Comparison of ENCODE assay signal across 33 cellular contexts in genomic region chr10:90162464-90162863, GRCh38.
DNase-seq lines count a peak whose midpoint lies in the region; ATAC-seq, FAIRE-seq and TF ChIP-seq lines count a peak whose summit lies in the region.
"Had no signal": no experiment of that assay in that cellular context is flagged by ENCODE, and none has a peak within 500 bp of the region (broad histone marks: within the 10 kb centered on the region; RNA-seq: fewer than 3 reads in every experiment).

No MANE protein-coding gene starts in this region.

- H3K36me3 ChIP-seq in smooth muscle cell (ENCODE audit: low read depth) (no peaks in the 10 kb centered on the region), kidney (ENCODE audit: control insufficient read depth in 1 of 2, insufficient read depth in 2 of 2, low read length in 2 of 2) (no peaks in the 10 kb centered on the region)
- H3K36me3 ChIP-seq: HAP-1, heart left ventricle, sigmoid colon, upper lobe of right lung had no signal

- TF ChIP-seq CTCF in HFF-Myc (IDR thresholded peaks at IDR 0.05; ENCODE audit: low read depth, low read length, missing control alignments) (no peak), fibroblast of pulmonary artery (IDR thresholded peaks at IDR 0.05; ENCODE audit: low read length, missing control alignments) (no peak), smooth muscle cell (IDR thresholded peaks at IDR 0.05; ENCODE audit: borderline replicate concordance, insufficient read depth, poor library complexity, severe bottlenecking) (no peak), kidney (IDR thresholded peaks at IDR 0.05; ENCODE audit: borderline replicate concordance, extremely low read depth, insufficient read depth) (no peak), glutamatergic neuron (IDR thresholded peaks at IDR 0.05; ENCODE audit: partially characterized antibody, unreplicated experiment) (no peak)

- no peak overlapping the region for H3K27ac Mint-ChIP-seq in glutamatergic neuron (ENCODE audit: unreplicated experiment)
- H3K27ac Mint-ChIP-seq: activated B cell treated with CpG ODN at 0.5 μM for 24 hours; activated naive CD8-positive, alpha-beta T cell treated with anti-CD3 and anti-CD28 coated beads for 36 hours; activated T-cell treated with anti-CD3 and anti-CD28 coated beads, Interleukin-2, amount 50 U/mL, for 24 hours; mesothelial cell of epicardium had no signal

- H3K27ac ChIP-seq in smooth muscle cell (ENCODE audit: low read depth) (no peak overlapping the region), kidney (ENCODE audit: low read depth in 2 of 2, low read length in 2 of 2) (no peak overlapping the region)
- H3K27ac ChIP-seq: dorsolateral prefrontal cortex, foreskin keratinocyte, heart left ventricle, sigmoid colon, upper lobe of right lung had no signal

- H3K36me3 Mint-ChIP-seq in glutamatergic neuron (ENCODE audit: unreplicated experiment) = no peaks in the 10 kb centered on the region
- H3K36me3 Mint-ChIP-seq: activated naive CD8-positive, alpha-beta T cell treated with anti-CD3 and anti-CD28 coated beads for 36 hours had no signal

- no peaks in the 10 kb centered on the region for H3K27me3 ChIP-seq in smooth muscle cell (ENCODE audit: low read depth)
- H3K27me3 ChIP-seq: foreskin keratinocyte, heart left ventricle, sigmoid colon, upper lobe of right lung had no signal

- H3K4me1 ChIP-seq in smooth muscle cell (ENCODE audit: low read depth) = no peaks in the 10 kb centered on the region
- H3K4me1 ChIP-seq in kidney (ENCODE audit: control insufficient read depth in 1 of 2, insufficient read depth in 1 of 2, low read depth in 1 of 2, low read length in 2 of 2) = no peaks in the 10 kb centered on the region
- H3K4me1 ChIP-seq: foreskin keratinocyte, HAP-1, heart left ventricle, sigmoid colon, upper lobe of right lung had no signal

- H3K27me3 Mint-ChIP-seq in glutamatergic neuron (ENCODE audit: unreplicated experiment) = no peaks in the 10 kb centered on the region
- H3K27me3 Mint-ChIP-seq: activated B cell treated with CpG ODN at 0.5 μM for 24 hours; activated naive CD8-positive, alpha-beta T cell treated with anti-CD3 and anti-CD28 coated beads for 36 hours had no signal

- no peaks in the 10 kb centered on the region for H3K9me3 ChIP-seq in smooth muscle cell (replicated peaks; ENCODE audit: low read depth)
- H3K9me3 ChIP-seq in kidney (ENCODE audit: control insufficient read depth in 1 of 2, low read length in 2 of 2) = peaks cover 0 to 3% of the 10 kb centered on the region in 2 donors
- H3K9me3 ChIP-seq: HAP-1, upper lobe of right lung had no signal

- no peak overlapping the region for H3K4me3 ChIP-seq in HFF-Myc (replicated peaks; ENCODE audit: low read depth, low read length)
- H3K4me3 ChIP-seq in fibroblast of pulmonary artery (replicated peaks; ENCODE audit: low read depth, low read length) = no peak overlapping the region
- no peak overlapping the region for H3K4me3 ChIP-seq in smooth muscle cell
- no peak overlapping the region for H3K4me3 ChIP-seq in kidney (ENCODE audit: low read length in 2 of 2)
- H3K4me3 ChIP-seq: dorsolateral prefrontal cortex, HAP-1, heart left ventricle, sigmoid colon, upper lobe of right lung had no signal

- 26% methylated on average over 2 of the region's 2 CpGs for WGBS in smooth muscle cell (ENCODE audit: low lambda C conversion rate)

- H3F3A ChIP-seq in smooth muscle cell (ENCODE audit: low read depth) = no peaks in the 10 kb centered on the region

- intact Hi-C loops in kidney (cut with DNase I) = no loop called here

- no peak for ATAC-seq in GM21447 (IDR thresholded peaks at IDR 0.05; ENCODE audit: unreplicated experiment)
- ATAC-seq: foreskin keratinocyte, heart left ventricle, left ventricle myocardium superior, Panc1, upper lobe of right lung had no signal

- no peaks in the 10 kb centered on the region for H3K79me2 ChIP-seq in smooth muscle cell (ENCODE audit: low read depth)

- no peaks in the 10 kb centered on the region for H4K20me1 ChIP-seq in smooth muscle cell (ENCODE audit: low read depth)

- no peaks in the 10 kb centered on the region for H3K4me1 Mint-ChIP-seq in glutamatergic neuron (ENCODE audit: low read depth, unreplicated experiment)
- H3K4me1 Mint-ChIP-seq: activated B cell treated with CpG ODN at 0.5 μM for 24 hours; activated naive CD8-positive, alpha-beta T cell treated with anti-CD3 and anti-CD28 coated beads for 36 hours; mesothelial cell of epicardium had no signal

- no peak overlapping the region for H2AFZ ChIP-seq in smooth muscle cell (ENCODE audit: low read depth)

- DNase-seq in HFF-Myc (ENCODE audit: extremely low read depth, low read depth) = peak; percentile 74
- peak; percentile 40 for DNase-seq in astrocyte of the hippocampus (ENCODE audit: low read depth, low spot score)
- DNase-seq in fibroblast of pulmonary artery (ENCODE audit: low read depth) = peak; percentile 28
- no peak for DNase-seq in smooth muscle cell (lab: John Stamatoyannopoulos, UW; ENCODE audit: unreplicated experiment)
- DNase-seq in kidney = no peak
- no peak for DNase-seq in glutamatergic neuron
- DNase-seq: activated B cell treated with CpG ODN at 0.5 μM for 24 hours; activated CD4-positive, alpha-beta T cell treated with anti-CD3 and anti-CD28 coated beads, Interleukin-2, amount 50 U/mL, for 1 hour; activated effector memory CD4-positive, alpha-beta T cell treated with anti-CD3 and anti-CD28 coated beads, Interleukin-2, amount 50 U/mL, for 16 hours; activated naive CD8-positive, alpha-beta T cell treated with anti-CD3 and anti-CD28 coated beads for 36 hours; activated T-cell treated with anti-CD3 and anti-CD28 coated beads, Interleukin-2, amount 50 U/mL, for 24 hours; cerebellar nuclear complex; DMS79; dorsolateral prefrontal cortex; foreskin keratinocyte; GF-D8; heart left ventricle; left ventricle myocardium superior; NCI-H1436 treated with DMSO at 0.1 percent for 48 hours; NCI-H2081 treated with DMSO at 0.1 percent for 48 hours; NCI-H226; NCI-H748 treated with DMSO at 0.1 percent for 48 hours; SHP77; sigmoid colon; stimulated activated CD4-positive, alpha-beta T cell treated with anti-CD3 and anti-CD28 coated beads, Interleukin-15, amount 100 ng/mL, for 24 hours; stimulated activated CD4-positive, alpha-beta T cell treated with anti-CD3 and anti-CD28 coated beads, Interleukin-4, amount 100 ng/mL, for 4 hours; upper lobe of right lung had no signal

- peak overlapping the region; percentile 49 for H3K4me2 ChIP-seq in smooth muscle cell

- peaks cover 2% of the 10 kb centered on the region for H3K9me3 Mint-ChIP-seq in glutamatergic neuron (ENCODE audit: unreplicated experiment)
- H3K9me3 Mint-ChIP-seq: activated T-cell treated with anti-CD3 and anti-CD28 coated beads, Interleukin-2, amount 50 U/mL, for 24 hours had no signal

- H3K9ac ChIP-seq in smooth muscle cell (ENCODE audit: low read depth) (no peak overlapping the region), kidney (ENCODE audit: low read length in 2 of 2) (no peak overlapping the region)

- no peak overlapping the region for H3K4me3 Mint-ChIP-seq in glutamatergic neuron (ENCODE audit: unreplicated experiment)
- H3K4me3 Mint-ChIP-seq: activated B cell treated with CpG ODN at 0.5 μM for 24 hours; activated naive CD8-positive, alpha-beta T cell treated with anti-CD3 and anti-CD28 coated beads for 36 hours; activated T-cell treated with anti-CD3 and anti-CD28 coated beads, Interleukin-2, amount 50 U/mL, for 24 hours; mesothelial cell of epicardium had no signal

- FAIRE-seq in kidney (lab: Jason Lieb, UNC) = no peak
- FAIRE-seq: endometrium, keratinocyte had no signal

Comparison
In these comparisons a context has a peak if more than half of its experiments do, and no peak if none do; other contexts are left out.
1. DNase-seq: peak in HFF-Myc (single experiment), astrocyte of the hippocampus (single experiment) and fibroblast of pulmonary artery (single experiment); none in smooth muscle cell (single experiment), kidney (single experiment) and glutamatergic neuron (single experiment).